ENCODE assay signal across 10 cellular contexts in genomic region chr2:45938649-45939511, GRCh38.
DNase-seq lines count a peak whose midpoint lies in the region; ATAC-seq and TF ChIP-seq lines count a peak whose summit lies in the region.
"Had no signal": no experiment of that assay in that cellular context is flagged by ENCODE, and none has a peak within 500 bp of the region (broad histone marks: within the 10 kb centered on the region; RNA-seq: fewer than 3 reads in every experiment).

No MANE protein-coding gene starts in this region.

- peaks cover 24% of the 10 kb centered on the region for H3K4me1 Mint-ChIP-seq in GM23338

- DNase-seq in GM23338 (ENCODE audit: low spot score) (peak; percentile 31), SK-N-SH (no peak), left ventricle myocardium inferior (peak; percentile 55), inferior parietal cortex (ENCODE audit: extremely low spot score) (no peak), NCI-H1105 treated with DMSO at 0.1 percent for 48 hours (lab: John Stamatoyannopoulos, UW) (no peak), NCI-H1436 treated with DMSO at 0.1 percent for 48 hours (lab: John Stamatoyannopoulos, UW) (no peak), NOMO-1 treated with dmso at 0.1 percent for 144 hours (lab: John Stamatoyannopoulos, UW; ENCODE audit: unreplicated experiment) (no peak)

- H4K20me1 ChIP-seq in GM23338 (replicated peaks; ENCODE audit: insufficient read depth) (no peaks in the 10 kb centered on the region), SK-N-SH (ENCODE audit: insufficient read depth) (no peaks in the 10 kb centered on the region)

- TF ChIP-seq EP300 in SK-N-SH (IDR thresholded peaks at IDR 0.05; ENCODE audit: borderline replicate concordance in 1 of 2, low read depth in 1 of 2, low read length in 1 of 2): peak in 1 of 2 experiments; percentile 69; a peak in 1 of 4 replicates

- H3K9me3 Mint-ChIP-seq in GM23338: no peaks in the 10 kb centered on the region
- H3K9me3 Mint-ChIP-seq: stimulated activated naive CD8-positive, alpha-beta T cell treated with anti-CD3 and anti-CD28 coated beads, Interleukin-15, Interleukin-2, amounts not matched to agents 100 ng/mL and 50 ng/mL, for 24 hours had no signal

- H3K9me3 ChIP-seq in SK-N-SH (no peaks in the 10 kb centered on the region), left ventricle myocardium inferior (replicated peaks) (no peaks in the 10 kb centered on the region), skeletal muscle tissue (ENCODE audit: control insufficient read depth in 3 of 3, low read length in 3 of 3) (no peaks in the 10 kb centered on the region)

- no peak overlapping the region for H3K4me3 Mint-ChIP-seq in GM23338
- H3K4me3 Mint-ChIP-seq: stimulated activated naive CD8-positive, alpha-beta T cell treated with anti-CD3 and anti-CD28 coated beads, Interleukin-15, Interleukin-2, amounts not matched to agents 100 ng/mL and 50 ng/mL, for 24 hours had no signal

- H3K9ac ChIP-seq in SK-N-SH (no peak overlapping the region), skeletal muscle tissue (ENCODE audit: low read depth in 1 of 3, low read length in 3 of 3) (peak overlapping the region in 1 of 3 donors; percentile 47)

- H3K4me2 ChIP-seq in GM23338: no peak overlapping the region
- H3K4me2 ChIP-seq in SK-N-SH: peak overlapping the region; percentile 21

- H3K36me3 Mint-ChIP-seq in GM23338 (ENCODE audit: low read depth): no peaks in the 10 kb centered on the region

- H3K27ac ChIP-seq in GM23338 (ENCODE audit: low read depth) (no peak overlapping the region), SK-N-SH (ENCODE audit: low read depth in 2 of 2, low read length in 1 of 2) (peak overlapping the region; percentile 7 to 55; a peak in 2 of 4 replicates), left ventricle myocardium inferior (replicated peaks) (peak overlapping the region; percentile 43), skeletal muscle tissue (ENCODE audit: low read depth, low read length) (peak overlapping the region; percentile 63)
- H3K27ac ChIP-seq: cardiac muscle cell had no signal

- H3K4me3 ChIP-seq in GM23338: no peak overlapping the region
- H3K4me3 ChIP-seq in SK-N-SH (ENCODE audit: low read depth in 2 of 2, low read length in 1 of 2): no peak overlapping the region
- H3K4me3 ChIP-seq in left ventricle myocardium inferior: peak overlapping the region; percentile 15
- peak overlapping the region; percentile 28 to 56 (median 50) for H3K4me3 ChIP-seq in skeletal muscle tissue (ENCODE audit: low read length in 3 of 3)
- H3K4me3 ChIP-seq: cardiac muscle cell had no signal

- peaks cover 6% of the 10 kb centered on the region for H3K27me3 Mint-ChIP-seq in GM23338 (ENCODE audit: insufficient read depth, low read depth, poor library complexity)
- H3K27me3 Mint-ChIP-seq: stimulated activated naive CD8-positive, alpha-beta T cell treated with anti-CD3 and anti-CD28 coated beads, Interleukin-15, Interleukin-2, amounts not matched to agents 100 ng/mL and 50 ng/mL, for 24 hours had no signal

- H3K27ac Mint-ChIP-seq in GM23338: no peak overlapping the region; the same call in 1 of the 2 replicates
- H3K27ac Mint-ChIP-seq: stimulated activated naive CD8-positive, alpha-beta T cell treated with anti-CD3 and anti-CD28 coated beads, Interleukin-15, Interleukin-2, amounts not matched to agents 100 ng/mL and 50 ng/mL, for 24 hours had no signal

- H2AFZ ChIP-seq in GM23338: no peak overlapping the region
- H2AFZ ChIP-seq in SK-N-SH (ENCODE audit: low read depth): no peak overlapping the region

- intact Hi-C loops in left ventricle myocardium inferior (cut with micrococcal nuclease): loop anchor here (5.0 kb wide), 2 partner anchors 162 to 297 kb away; no protein-coding TSS in a partner anchor

- ATAC-seq in GM23338: peak; percentile 18

- no peaks in the 10 kb centered on the region for H3K4me1 ChIP-seq in GM23338 (ENCODE audit: insufficient read depth)
- H3K4me1 ChIP-seq in SK-N-SH (ENCODE audit: control insufficient read depth in 1 of 2, insufficient read depth in 2 of 2, low read depth in 1 of 2, low read length in 1 of 2): peaks cover 15 to 30% of the 10 kb centered on the region in 2 experiments; a peak in 3 of 4 replicates
- H3K4me1 ChIP-seq in left ventricle myocardium inferior: peaks cover 35% of the 10 kb centered on the region
- H3K4me1 ChIP-seq in skeletal muscle tissue (ENCODE audit: control insufficient read depth in 3 of 3, insufficient read depth in 3 of 3, low read length in 3 of 3): peaks cover 22 to 36% (median 30%) of the 10 kb centered on the region in 3 donors

- TF ChIP-seq CTCF in GM23338 (conservative IDR thresholded peaks at IDR 0.05; ENCODE audit: low read depth in 2 of 2) (no peak), SK-N-SH (IDR thresholded peaks at IDR 0.05) (no peak), left ventricle myocardium inferior (IDR thresholded peaks at IDR 0.05; ENCODE audit: borderline replicate concordance) (no peak)

- H3K79me2 ChIP-seq in GM23338 (replicated peaks; ENCODE audit: insufficient read depth): no peaks in the 10 kb centered on the region
- no peaks in the 10 kb centered on the region for H3K79me2 ChIP-seq in SK-N-SH (ENCODE audit: insufficient read depth)

- CTCF ChIA-PET in SK-N-SH (lab: Yijun Ruan, JAX): interaction anchor here (0.8 to 5.2 kb wide), 6 partner anchors 16 to 304 kb away, joined by 3 to 64 read pairs (median 4); no protein-coding TSS in a partner anchor

- H3K36me3 ChIP-seq in GM23338 (ENCODE audit: insufficient read depth) (no peaks in the 10 kb centered on the region), SK-N-SH (replicated peaks in 1 of 2; ENCODE audit: control insufficient read depth in 1 of 2, insufficient read depth in 2 of 2, low read length in 1 of 2) (no peaks in the 10 kb centered on the region), left ventricle myocardium inferior (no peaks in the 10 kb centered on the region), skeletal muscle tissue (ENCODE audit: control insufficient read depth in 3 of 3, insufficient read depth in 3 of 3, low read length in 3 of 3) (no peaks in the 10 kb centered on the region)
- H3K36me3 ChIP-seq: cardiac muscle cell had no signal

- H3K27me3 ChIP-seq in GM23338 (ENCODE audit: insufficient read depth) (no peaks in the 10 kb centered on the region), SK-N-SH (ENCODE audit: insufficient read depth) (no peaks in the 10 kb centered on the region), left ventricle myocardium inferior (ENCODE audit: low read depth) (no peaks in the 10 kb centered on the region), skeletal muscle tissue (ENCODE audit: control insufficient read depth in 3 of 3, insufficient read depth in 3 of 3, low read length in 3 of 3) (no peaks in the 10 kb centered on the region)
- H3K27me3 ChIP-seq: cardiac muscle cell had no signal

- POLR2A ChIA-PET in SK-N-SH (lab: Yijun Ruan, JAX): no interaction called here

- H3F3A ChIP-seq in GM23338 (replicated peaks; ENCODE audit: low read depth): peaks cover 3% of the 10 kb centered on the region; the same call in 1 of the 2 replicates
- no peaks in the 10 kb centered on the region for H3F3A ChIP-seq in SK-N-SH (replicated peaks; ENCODE audit: insufficient read depth)

- no peaks in the 10 kb centered on the region for H3K9me2 ChIP-seq in GM23338 (ENCODE audit: insufficient read depth)
- no peaks in the 10 kb centered on the region for H3K9me2 ChIP-seq in SK-N-SH

- TF ChIP-seq RAD21 in SK-N-SH (IDR thresholded peaks at IDR 0.05; ENCODE audit: low read length): no peak

- 53% methylated on average over 13 of the region's 13 CpGs for WGBS in SK-N-SH (ENCODE audit: low lambda C conversion rate)

TF ChIP-seq in SK-N-SH, 30 proteins besides CTCF, POLR2A, EP300 and RAD21 (continues in another document):
- no peak for TF ChIP-seq USF2 (IDR thresholded peaks at IDR 0.05; ENCODE audit: borderline replicate concordance, low read depth, low read length)
- TF ChIP-seq ELF1 (IDR thresholded peaks at IDR 0.05): no peak
- no peak for TF ChIP-seq RFX5 (IDR thresholded peaks at IDR 0.05; ENCODE audit: low read length)
- TF ChIP-seq GABPA (IDR thresholded peaks at IDR 0.05; ENCODE audit: low read depth): peak; percentile 26; the same call in 1 of the 2 replicates
- TF ChIP-seq RXRA (IDR thresholded peaks at IDR 0.05; ENCODE audit: borderline replicate concordance, low read depth): peak; percentile 95
- TF ChIP-seq NFIC (IDR thresholded peaks at IDR 0.05; ENCODE audit: borderline replicate concordance): peak; percentile 88
- TF ChIP-seq TCF12 (IDR thresholded peaks at IDR 0.05): peak; percentile 87
- TF ChIP-seq FOXM1 (IDR thresholded peaks at IDR 0.05; ENCODE audit: low read depth): no peak
- no peak for TF ChIP-seq MXI1 (IDR thresholded peaks at IDR 0.05; ENCODE audit: low read depth, low read length)
- TF ChIP-seq GATA2 (CRISPR knock-in tag; IDR thresholded peaks at IDR 0.05): no peak
- peak; percentile 35; the same call in 1 of the 2 replicates for TF ChIP-seq SIN3A (IDR thresholded peaks at IDR 0.05; ENCODE audit: borderline replicate concordance, low read depth, low read length)
- TF ChIP-seq ZBTB33 (IDR thresholded peaks at IDR 0.05; ENCODE audit: borderline replicate concordance, low read depth): peak; percentile 89
- no peak for TF ChIP-seq MEF2A (IDR thresholded peaks at IDR 0.05; ENCODE audit: borderline replicate concordance, low read depth)

Comparison
In these comparisons a context has a peak if more than half of its experiments do, and no peak if none do; other contexts are left out.
1. DNase-seq: peak in GM23338 (single experiment) and left ventricle myocardium inferior (single experiment); none in SK-N-SH (single experiment), inferior parietal cortex (single experiment), NCI-H1105 treated with DMSO at 0.1 percent for 48 hours (single experiment), NCI-H1436 treated with DMSO at 0.1 percent for 48 hours (single experiment) and NOMO-1 treated with dmso at 0.1 percent for 144 hours (single experiment).
2. H3K4me3 ChIP-seq: peak in left ventricle myocardium inferior (single experiment) and skeletal muscle tissue (3 of 3); none in GM23338 (single experiment) and SK-N-SH (0 of 2).